In the genomic region with DNA sequence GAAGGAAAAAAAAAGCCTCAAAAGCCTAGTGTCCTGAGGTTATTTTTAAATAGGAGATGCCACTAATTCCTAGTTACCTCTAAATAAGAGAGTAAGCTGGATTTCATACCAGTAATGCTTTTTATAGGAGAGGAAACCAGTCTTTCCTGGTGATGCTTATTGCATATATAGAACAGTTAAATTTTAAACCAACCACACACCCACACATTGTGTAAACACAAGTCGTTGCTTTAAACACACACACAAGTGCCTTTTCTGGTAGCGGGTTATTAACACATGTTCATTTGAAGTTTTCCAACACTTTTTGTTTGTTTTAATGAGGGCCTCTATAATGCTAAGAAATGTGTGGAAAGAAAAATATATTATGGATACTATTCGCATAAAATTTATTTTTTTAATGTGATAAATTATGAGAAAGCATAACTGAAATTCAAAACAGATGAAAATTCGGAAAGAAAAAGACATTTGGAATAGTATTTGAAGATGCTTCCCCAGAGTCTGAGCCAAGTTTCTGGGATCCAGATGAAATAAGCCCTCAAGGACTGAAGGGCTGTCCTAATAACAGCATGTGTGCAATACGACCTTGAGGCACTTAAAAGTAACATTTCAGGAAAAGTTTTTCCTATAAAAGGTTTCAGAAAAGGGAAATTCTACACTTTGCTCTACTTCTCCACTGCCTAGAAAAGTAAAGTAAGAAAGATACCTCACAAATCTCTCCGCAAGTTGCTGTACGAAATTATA, we compare ENCODE assay signal across 1 cellular context.
TF ChIP-seq lines count a peak whose summit lies in the region.

No MANE protein-coding gene starts in this region.

TF ChIP-seq in HepG2, 621 proteins besides CTCF, POLR2A, EP300 and RAD21 (continued from another document):
- TF ChIP-seq, protein P1, sequence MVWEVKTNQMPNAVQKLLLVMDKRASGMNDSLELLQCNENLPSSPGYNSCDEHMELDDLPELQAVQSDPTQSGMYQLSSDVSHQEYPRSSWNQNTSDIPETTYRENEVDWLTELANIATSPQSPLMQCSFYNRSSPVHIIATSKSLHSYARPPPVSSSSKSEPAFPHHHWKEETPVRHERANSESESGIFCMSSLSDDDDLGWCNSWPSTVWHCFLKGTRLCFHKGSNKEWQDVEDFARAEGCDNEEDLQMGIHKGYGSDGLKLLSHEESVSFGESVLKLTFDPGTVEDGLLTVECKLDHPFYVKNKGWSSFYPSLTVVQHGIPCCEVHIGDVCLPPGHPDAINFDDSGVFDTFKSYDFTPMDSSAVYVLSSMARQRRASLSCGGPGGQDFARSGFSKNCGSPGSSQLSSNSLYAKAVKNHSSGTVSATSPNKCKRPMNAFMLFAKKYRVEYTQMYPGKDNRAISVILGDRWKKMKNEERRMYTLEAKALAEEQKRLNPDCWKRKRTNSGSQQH (CRISPR knock-in tag; IDR thresholded peaks at IDR 0.05; ENCODE audit: low read depth) = no peak
- TF ChIP-seq, protein P2, sequence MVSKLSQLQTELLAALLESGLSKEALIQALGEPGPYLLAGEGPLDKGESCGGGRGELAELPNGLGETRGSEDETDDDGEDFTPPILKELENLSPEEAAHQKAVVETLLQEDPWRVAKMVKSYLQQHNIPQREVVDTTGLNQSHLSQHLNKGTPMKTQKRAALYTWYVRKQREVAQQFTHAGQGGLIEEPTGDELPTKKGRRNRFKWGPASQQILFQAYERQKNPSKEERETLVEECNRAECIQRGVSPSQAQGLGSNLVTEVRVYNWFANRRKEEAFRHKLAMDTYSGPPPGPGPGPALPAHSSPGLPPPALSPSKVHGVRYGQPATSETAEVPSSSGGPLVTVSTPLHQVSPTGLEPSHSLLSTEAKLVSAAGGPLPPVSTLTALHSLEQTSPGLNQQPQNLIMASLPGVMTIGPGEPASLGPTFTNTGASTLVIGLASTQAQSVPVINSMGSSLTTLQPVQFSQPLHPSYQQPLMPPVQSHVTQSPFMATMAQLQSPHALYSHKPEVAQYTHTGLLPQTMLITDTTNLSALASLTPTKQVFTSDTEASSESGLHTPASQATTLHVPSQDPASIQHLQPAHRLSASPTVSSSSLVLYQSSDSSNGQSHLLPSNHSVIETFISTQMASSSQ (IDR thresholded peaks at IDR 0.05; ENCODE audit: low read depth) = peak; percentile 90
- TF ChIP-seq, protein P2 (CRISPR knock-in tag; IDR thresholded peaks at IDR 0.05; ENCODE audit: borderline replicate concordance) = peak; percentile 82; the same call in 1 of the 2 replicates
- no peak for TF ChIP-seq CREB1 (IDR thresholded peaks at IDR 0.05)
- peak; percentile 49; the same call in 1 of the 2 replicates for TF ChIP-seq CREB1 (CRISPR knock-in tag; IDR thresholded peaks at IDR 0.05)
- peak; percentile 52 for TF ChIP-seq GATAD2A (CRISPR knock-in tag; IDR thresholded peaks at IDR 0.05)
- TF ChIP-seq, protein P3, sequence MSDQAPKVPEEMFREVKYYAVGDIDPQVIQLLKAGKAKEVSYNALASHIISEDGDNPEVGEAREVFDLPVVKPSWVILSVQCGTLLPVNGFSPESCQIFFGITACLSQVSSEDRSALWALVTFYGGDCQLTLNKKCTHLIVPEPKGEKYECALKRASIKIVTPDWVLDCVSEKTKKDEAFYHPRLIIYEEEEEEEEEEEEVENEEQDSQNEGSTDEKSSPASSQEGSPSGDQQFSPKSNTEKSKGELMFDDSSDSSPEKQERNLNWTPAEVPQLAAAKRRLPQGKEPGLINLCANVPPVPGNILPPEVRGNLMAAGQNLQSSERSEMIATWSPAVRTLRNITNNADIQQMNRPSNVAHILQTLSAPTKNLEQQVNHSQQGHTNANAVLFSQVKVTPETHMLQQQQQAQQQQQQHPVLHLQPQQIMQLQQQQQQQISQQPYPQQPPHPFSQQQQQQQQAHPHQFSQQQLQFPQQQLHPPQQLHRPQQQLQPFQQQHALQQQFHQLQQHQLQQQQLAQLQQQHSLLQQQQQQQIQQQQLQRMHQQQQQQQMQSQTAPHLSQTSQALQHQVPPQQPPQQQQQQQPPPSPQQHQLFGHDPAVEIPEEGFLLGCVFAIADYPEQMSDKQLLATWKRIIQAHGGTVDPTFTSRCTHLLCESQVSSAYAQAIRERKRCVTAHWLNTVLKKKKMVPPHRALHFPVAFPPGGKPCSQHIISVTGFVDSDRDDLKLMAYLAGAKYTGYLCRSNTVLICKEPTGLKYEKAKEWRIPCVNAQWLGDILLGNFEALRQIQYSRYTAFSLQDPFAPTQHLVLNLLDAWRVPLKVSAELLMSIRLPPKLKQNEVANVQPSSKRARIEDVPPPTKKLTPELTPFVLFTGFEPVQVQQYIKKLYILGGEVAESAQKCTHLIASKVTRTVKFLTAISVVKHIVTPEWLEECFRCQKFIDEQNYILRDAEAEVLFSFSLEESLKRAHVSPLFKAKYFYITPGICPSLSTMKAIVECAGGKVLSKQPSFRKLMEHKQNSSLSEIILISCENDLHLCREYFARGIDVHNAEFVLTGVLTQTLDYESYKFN (CRISPR knock-in tag; conservative IDR thresholded peaks at IDR 0.05) = peak; percentile 47
